Comparison of ENCODE assay signal across 8 cellular contexts in genomic region chr20:63580796-63581461, GRCh38. TPM values are rescaled to one million over a fixed set of nuclear protein-coding genes. Genes with fewer than 3 reads are reported as not detected.
A peak's percentile ranks its signal among the peaks of the same experiment; 100 is the strongest.
DNase-seq lines count a peak whose midpoint lies in the region; ATAC-seq, FAIRE-seq and TF ChIP-seq lines count a peak whose summit lies in the region.

No MANE protein-coding gene starts in this region.

- no peak overlapping the region for H3K4me3 ChIP-seq in keratinocyte (ENCODE audit: control insufficient read depth in 2 of 3, extremely low read depth in 1 of 3, insufficient read depth in 2 of 3, low read depth in 1 of 3, low read length in 3 of 3)
- no peak overlapping the region for H3K4me3 ChIP-seq in tibial artery

- intact Hi-C loops in tibial artery (cut with DNase I; ENCODE audit: low total_unique reads) = no loop called here

- FAIRE-seq in keratinocyte (lab: Jason Lieb, UNC) = no peak

- dilution Hi-C loops in keratinocyte (cut with MboI; ENCODE audit: extremely low pct_ligation_motif_present, low sequenced_read_pairs) = no loop called here

- H3K27ac ChIP-seq in keratinocyte (ENCODE audit: control insufficient read depth, insufficient read depth, low read length) (no peak overlapping the region), tibial artery (no peak overlapping the region)

- no peaks in the 10 kb centered on the region for H4K20me1 ChIP-seq in keratinocyte (ENCODE audit: control insufficient read depth, extremely low read depth, insufficient read depth, low read length)

- H3K4me1 ChIP-seq in keratinocyte (ENCODE audit: control insufficient read depth, extremely low read depth, insufficient read depth, low read length) (peaks cover 2% of the 10 kb centered on the region), tibial artery (no peaks in the 10 kb centered on the region)

- ATAC-seq in GM19468 (IDR thresholded peaks at IDR 0.05; ENCODE audit: extremely low read depth, unreplicated experiment) (peak; percentile 39), GM19452 (IDR thresholded peaks at IDR 0.05; ENCODE audit: unreplicated experiment) (no peak)

- H3K27me3 ChIP-seq in keratinocyte (ENCODE audit: control insufficient read depth, extremely low read depth, insufficient read depth, low read length) (no peaks in the 10 kb centered on the region), tibial artery (peaks cover 0 to 24% of the 10 kb centered on the region in 2 donors)

- H3K36me3 ChIP-seq in keratinocyte (ENCODE audit: control insufficient read depth in 2 of 2, extremely low read depth in 1 of 2, insufficient read depth in 2 of 2, low read length in 2 of 2) (no peaks in the 10 kb centered on the region), tibial artery (no peaks in the 10 kb centered on the region)

- no peak overlapping the region for H2AFZ ChIP-seq in keratinocyte (ENCODE audit: control insufficient read depth, low read length)

- TF ChIP-seq CTCF in keratinocyte (optimal IDR thresholded peaks at IDR 0.05 in 1 of 3, IDR thresholded peaks at IDR 0.05 in 1 of 3, conservative IDR thresholded peaks at IDR 0.05 in 1 of 3; ENCODE audit: extremely low read depth in 1 of 3, insufficient read depth in 2 of 3, low read length in 3 of 3) (peak; percentile 79 to 94 (median 88)), tibial artery (IDR thresholded peaks at IDR 0.05) (no peak)

- H3K9me1 ChIP-seq in keratinocyte (ENCODE audit: control insufficient read depth, extremely low read depth, insufficient read depth, low read length) = no peaks in the 10 kb centered on the region

- H3K9ac ChIP-seq in keratinocyte (ENCODE audit: control insufficient read depth, extremely low read depth, insufficient read depth, low read length) = no peak overlapping the region

- H3K9me3 ChIP-seq in keratinocyte (ENCODE audit: control insufficient read depth, low read depth, low read length) = no peaks in the 10 kb centered on the region
- no peaks in the 10 kb centered on the region for H3K9me3 ChIP-seq in tibial artery

- no peaks in the 10 kb centered on the region for H3K79me2 ChIP-seq in keratinocyte (ENCODE audit: control insufficient read depth, insufficient read depth, low read length)

- in situ Hi-C loops in SK-MEL-5 (cut with HindIII; ENCODE audit: low pct_unique_long_range_greater_than_20kb, low sequenced_read_pairs) = no loop called here

- DNase-seq in AG20443 (ENCODE audit: low spot score) (peak; percentile 32), SK-MEL-5 (ENCODE audit: low read depth, low spot score) (peak; percentile 49), keratinocyte (ENCODE audit: low read depth, low spot score) (peak; percentile 45), tibial artery (no peak)
- DNase-seq in activated naive CD4-positive, alpha-beta T cell treated with anti-CD3 and anti-CD28 coated beads, Interleukin-2, amount 50 U/mL, for 16 hours = peak; percentile 77
- peak; percentile 38 to 66 for DNase-seq in stimulated activated CD8-positive, alpha-beta memory T cell treated with anti-CD3 and anti-CD28 coated beads, Interleukin-15, amount 100 ng/mL, for 4 hours (ENCODE audit: low read depth in 2 of 2)

- no peak overlapping the region for H3K4me2 ChIP-seq in keratinocyte (ENCODE audit: control insufficient read depth, extremely low read depth, insufficient read depth, low read depth, low read length)

RNA-seq across cellular contexts. Expression of gene HELZ2, which starts 6.9 kb away (rescaled TPM):
- total RNA-seq in SK-MEL-5 (2014; rRNA removed; shearing (Covaris generic)) = 20.7 and 21.7 TPM in 2 replicates
- polyA plus RNA-seq in SK-MEL-5 (2015; cell fraction: cytosol; rRNA removed) = 20.0 and 28.0 TPM in 2 replicates
- polyA plus RNA-seq in SK-MEL-5 (2015; cell fraction: nucleus; rRNA removed) = 48.4 and 49.2 TPM in 2 replicates
- polyA plus RNA-seq in keratinocyte = 14.8 to 29.0 TPM (median 24.3 TPM) in 3 replicates
- polyA plus RNA-seq in keratinocyte (2011; ENCODE audit: low read depth) = 9.1 TPM
- 3.2 and 9.0 TPM in 2 replicates for polyA plus RNA-seq in keratinocyte (2011; cell fraction: cytosol; rRNA removed)
- 33.2 and 49.6 TPM in 2 replicates for polyA plus RNA-seq in keratinocyte (2011; cell fraction: nucleus; rRNA removed)
- polyA plus RNA-seq in keratinocyte (2012; ENCODE audit: low replicate concordance) = 9.0 and 56.9 TPM in 2 replicates
- 62.1 to 141 TPM (median 70.0 TPM) in 3 replicates for polyA minus RNA-seq in keratinocyte
- polyA minus RNA-seq in keratinocyte (2011; cell fraction: cytosol; rRNA and poly(A)+ RNA removed) = 92.3 TPM
- 251 and 345 TPM in 2 replicates for polyA minus RNA-seq in keratinocyte (2011; cell fraction: nucleus; rRNA and poly(A)+ RNA removed)

RNA-seq across cellular contexts. Expression of gene FNDC11, which starts 27.0 kb away (rescaled TPM):
- total RNA-seq in SK-MEL-5 (2014; rRNA removed; shearing (Covaris generic)) = 0.05 TPM in 1 of 2 replicates, not detected in the other
- polyA plus RNA-seq in SK-MEL-5 (2015; cell fraction: cytosol; rRNA removed) = not detected in 2 replicates
- polyA plus RNA-seq in SK-MEL-5 (2015; cell fraction: nucleus; rRNA removed) = 0.11 and 0.15 TPM in 2 replicates
- polyA plus RNA-seq in keratinocyte = 0.48 to 0.84 TPM (median 0.55 TPM) in 3 replicates
- polyA plus RNA-seq in keratinocyte (2011; ENCODE audit: low read depth) = not detected
- polyA plus RNA-seq in keratinocyte (2011; cell fraction: cytosol; rRNA removed) = 0.43 and 0.79 TPM in 2 replicates
- polyA plus RNA-seq in keratinocyte (2011; cell fraction: nucleus; rRNA removed) = 1.3 and 3.7 TPM in 2 replicates
- 0.55 and 0.81 TPM in 2 replicates for polyA plus RNA-seq in keratinocyte (2012; ENCODE audit: low replicate concordance)
- polyA minus RNA-seq in keratinocyte = 0.22 to 0.39 TPM (median 0.30 TPM) in 3 replicates
- not detected for polyA minus RNA-seq in keratinocyte (2011; cell fraction: cytosol; rRNA and poly(A)+ RNA removed)
- polyA minus RNA-seq in keratinocyte (2011; cell fraction: nucleus; rRNA and poly(A)+ RNA removed) = 0.47 and 0.84 TPM in 2 replicates

RNA-seq across cellular contexts. Expression of gene SRMS, which starts 33.4 kb away (rescaled TPM):
- total RNA-seq in SK-MEL-5 (2014; rRNA removed; shearing (Covaris generic)) = not detected in 2 replicates
- polyA plus RNA-seq in SK-MEL-5 (2015; cell fraction: cytosol; rRNA removed) = not detected in 2 replicates
- not detected in 2 replicates for polyA plus RNA-seq in SK-MEL-5 (2015; cell fraction: nucleus; rRNA removed)
- 0.10 to 0.32 TPM (median 0.14 TPM) in 3 replicates for polyA plus RNA-seq in keratinocyte
- not detected for polyA plus RNA-seq in keratinocyte (2011; ENCODE audit: low read depth)
- 0.05 and 0.30 TPM in 2 replicates for polyA plus RNA-seq in keratinocyte (2011; cell fraction: cytosol; rRNA removed)
- 0.52 and 0.97 TPM in 2 replicates for polyA plus RNA-seq in keratinocyte (2011; cell fraction: nucleus; rRNA removed)
- 0.28 TPM in 1 of 2 replicates, not detected in the other for polyA plus RNA-seq in keratinocyte (2012; ENCODE audit: low replicate concordance)
- polyA minus RNA-seq in keratinocyte = 0.13 to 1.3 TPM in 2 of 3 replicates, not detected in the other
- not detected for polyA minus RNA-seq in keratinocyte (2011; cell fraction: cytosol; rRNA and poly(A)+ RNA removed)
- 0.53 and 0.54 TPM in 2 replicates for polyA minus RNA-seq in keratinocyte (2011; cell fraction: nucleus; rRNA and poly(A)+ RNA removed)

RNA-seq across cellular contexts. Expression of gene PTK6, which starts 43.8 kb away (rescaled TPM):
- total RNA-seq in SK-MEL-5 (2014; rRNA removed; shearing (Covaris generic)) = 0.19 TPM in 1 of 2 replicates, not detected in the other
- polyA plus RNA-seq in SK-MEL-5 (2015; cell fraction: cytosol; rRNA removed) = 0.04 and 0.24 TPM in 2 replicates
- polyA plus RNA-seq in SK-MEL-5 (2015; cell fraction: nucleus; rRNA removed) = 0.76 and 1.2 TPM in 2 replicates
- polyA plus RNA-seq in keratinocyte = 28.5 to 38.9 TPM (median 37.0 TPM) in 3 replicates
- 10.8 TPM for polyA plus RNA-seq in keratinocyte (2011; ENCODE audit: low read depth)
- polyA plus RNA-seq in keratinocyte (2011; cell fraction: cytosol; rRNA removed) = 29.9 and 50.4 TPM in 2 replicates
- 63.1 and 87.1 TPM in 2 replicates for polyA plus RNA-seq in keratinocyte (2011; cell fraction: nucleus; rRNA removed)
- polyA plus RNA-seq in keratinocyte (2012; ENCODE audit: low replicate concordance) = 32.1 and 36.7 TPM in 2 replicates
- 18.9 to 27.3 TPM (median 23.5 TPM) in 3 replicates for polyA minus RNA-seq in keratinocyte
- polyA minus RNA-seq in keratinocyte (2011; cell fraction: cytosol; rRNA and poly(A)+ RNA removed) = 51.6 TPM
- 26.2 and 30.3 TPM in 2 replicates for polyA minus RNA-seq in keratinocyte (2011; cell fraction: nucleus; rRNA and poly(A)+ RNA removed)

RNA-seq across cellular contexts. Expression of gene GMEB2, which starts 46.0 kb away (rescaled TPM):
- total RNA-seq in SK-MEL-5 (2014; rRNA removed; shearing (Covaris generic)) = 8.5 and 10.5 TPM in 2 replicates
- 14.8 and 22.5 TPM in 2 replicates for polyA plus RNA-seq in SK-MEL-5 (2015; cell fraction: cytosol; rRNA removed)
- 17.0 and 24.3 TPM in 2 replicates for polyA plus RNA-seq in SK-MEL-5 (2015; cell fraction: nucleus; rRNA removed)
- 5.1 to 8.4 TPM (median 6.2 TPM) in 3 replicates for polyA plus RNA-seq in keratinocyte
- 2.4 TPM for polyA plus RNA-seq in keratinocyte (2011; ENCODE audit: low read depth)
- polyA plus RNA-seq in keratinocyte (2011; cell fraction: cytosol; rRNA removed) = 4.2 and 6.8 TPM in 2 replicates
- 10.4 and 12.1 TPM in 2 replicates for polyA plus RNA-seq in keratinocyte (2011; cell fraction: nucleus; rRNA removed)
- polyA plus RNA-seq in keratinocyte (2012; ENCODE audit: low replicate concordance) = 6.4 and 8.3 TPM in 2 replicates
- polyA minus RNA-seq in keratinocyte = 5.2 to 9.4 TPM (median 6.0 TPM) in 3 replicates
- polyA minus RNA-seq in keratinocyte (2011; cell fraction: cytosol; rRNA and poly(A)+ RNA removed) = 7.1 TPM
- polyA minus RNA-seq in keratinocyte (2011; cell fraction: nucleus; rRNA and poly(A)+ RNA removed) = 8.5 and 9.2 TPM in 2 replicates

Comparison
In these comparisons a context has a peak if more than half of its experiments do, and no peak if none do; other contexts are left out.
1. DNase-seq: peak in AG20443 (single experiment), SK-MEL-5 (single experiment), activated naive CD4-positive, alpha-beta T cell treated with anti-CD3 and anti-CD28 coated beads, Interleukin-2, amount 50 U/mL, for 16 hours (single experiment), keratinocyte (single experiment) and stimulated activated CD8-positive, alpha-beta memory T cell treated with anti-CD3 and anti-CD28 coated beads, Interleukin-15, amount 100 ng/mL, for 4 hours (2 of 2); none in tibial artery (0 of 2).
2. CTCF ChIP-seq: peak in keratinocyte (3 of 3); none in tibial artery (0 of 2).